Comparison of ENCODE assay signal across 22 cellular contexts in genomic region chr6:130129781-130130246, GRCh38.
DNase-seq lines count a peak whose midpoint lies in the region; ATAC-seq and TF ChIP-seq lines count a peak whose summit lies in the region.
"Had no signal": no experiment of that assay in that cellular context is flagged by ENCODE, and none has a peak within 500 bp of the region (broad histone marks: within the 10 kb centered on the region; RNA-seq: fewer than 3 reads in every experiment).

No MANE protein-coding gene starts in this region.

- no peak overlapping the region for H3K4me3 ChIP-seq in adipocyte (ENCODE audit: low read length)
- H3K4me3 ChIP-seq: A549, colonic mucosa, gastroesophageal sphincter, right atrium auricular region, tibial artery had no signal

- POLR2A ChIA-PET in RWPE1 (lab: Yijun Ruan, JAX; ENCODE audit: low non-redundant PET), result no interaction called here

- H3K27me3 ChIP-seq in adipocyte (replicated peaks; ENCODE audit: control insufficient read depth, insufficient read depth, low read length), result no peaks in the 10 kb centered on the region
- H3K27me3 ChIP-seq: colonic mucosa, gastroesophageal sphincter, right atrium auricular region, tibial artery had no signal

- no peaks in the 10 kb centered on the region for H3K27me3 Mint-ChIP-seq in activated naive CD4-positive, alpha-beta T cell treated with anti-CD3 and anti-CD28 coated beads, Interleukin-2, amount 50 U/mL, for 24 hours

- no peak overlapping the region for H3K4me3 Mint-ChIP-seq in activated naive CD4-positive, alpha-beta T cell treated with anti-CD3 and anti-CD28 coated beads, Interleukin-2, amount 50 U/mL, for 24 hours

- H3K9me3 Mint-ChIP-seq in activated naive CD4-positive, alpha-beta T cell treated with anti-CD3 and anti-CD28 coated beads, Interleukin-2, amount 50 U/mL, for 24 hours, result no peaks in the 10 kb centered on the region

- peaks cover 11% of the 10 kb centered on the region for H3K36me3 Mint-ChIP-seq in activated naive CD4-positive, alpha-beta T cell treated with anti-CD3 and anti-CD28 coated beads, Interleukin-2, amount 50 U/mL, for 24 hours

- DNase-seq in activated naive CD4-positive, alpha-beta T cell (lab: John Stamatoyannopoulos, UW), result no peak
- peak; percentile 64 for DNase-seq in adipocyte (ENCODE audit: low read depth)
- peak; percentile 52 for DNase-seq in glomerular endothelial cell (ENCODE audit: extremely low read depth, low read depth, low spot score)
- DNase-seq in NCI-H1436 (lab: John Stamatoyannopoulos, UW), result no peak
- no peak for DNase-seq in midbrain (lab: John Stamatoyannopoulos, UW)
- no peak for DNase-seq in RWPE1 (ENCODE audit: low spot score)
- DNase-seq: activated effector memory CD4-positive, alpha-beta T cell treated with Interleukin-2 at 50 U/mL for 16 hours; colonic mucosa; H7; NCI-H1048; NCI-H2107; NCI-H69; occipital lobe; stimulated activated naive CD4-positive, alpha-beta T cell; tibial artery had no signal

- H3K27ac ChIP-seq in RWPE1, result no peak overlapping the region
- H3K27ac ChIP-seq: A549, colonic mucosa, gastroesophageal sphincter, KMS-11, right atrium auricular region, tibial artery had no signal

- CTCF ChIA-PET in RWPE1 (lab: Yijun Ruan, JAX), result interaction anchor here (0.7 kb wide), 1 partner anchor 271 kb away, joined by 5 read pairs; no protein-coding TSS in a partner anchor

- H3K9me3 ChIP-seq in adipocyte (ENCODE audit: control insufficient read depth, low read length), result no peaks in the 10 kb centered on the region
- H3K9me3 ChIP-seq: A549, colonic mucosa, gastroesophageal sphincter, right atrium auricular region, tibial artery had no signal

- H3K9ac ChIP-seq in adipocyte (ENCODE audit: low read length), result no peak overlapping the region
- H3K9ac ChIP-seq: KMS-11 had no signal

- no peak for TF ChIP-seq CTCF in RWPE1 (conservative IDR thresholded peaks at IDR 0.05; ENCODE audit: low read depth)

- ATAC-seq in GM19324 (IDR thresholded peaks at IDR 0.05; ENCODE audit: low FRiP score, unreplicated experiment), result no peak
- ATAC-seq: A549, gastroesophageal sphincter, Right ventricle myocardium inferior had no signal

- no peaks in the 10 kb centered on the region for H3K4me1 ChIP-seq in adipocyte (ENCODE audit: control insufficient read depth, insufficient read depth, low read length)
- H3K4me1 ChIP-seq: A549, gastroesophageal sphincter, right atrium auricular region, tibial artery had no signal

- H3K36me3 ChIP-seq in adipocyte (ENCODE audit: control insufficient read depth, insufficient read depth, low read length, severe bottlenecking), result no peaks in the 10 kb centered on the region
- H3K36me3 ChIP-seq: colonic mucosa, gastroesophageal sphincter, right atrium auricular region had no signal

- peak overlapping the region; percentile 76 for H3K27ac Mint-ChIP-seq in activated naive CD4-positive, alpha-beta T cell treated with anti-CD3 and anti-CD28 coated beads, Interleukin-2, amount 50 U/mL, for 24 hours

- peaks cover 91% of the 10 kb centered on the region for H3K4me1 Mint-ChIP-seq in activated naive CD4-positive, alpha-beta T cell treated with anti-CD3 and anti-CD28 coated beads, Interleukin-2, amount 50 U/mL, for 24 hours

Comparison
In these comparisons a context has a peak if more than half of its experiments do, and no peak if none do; other contexts are left out.
1. DNase-seq: peak in adipocyte (single experiment) and glomerular endothelial cell (single experiment); none in activated naive CD4-positive, alpha-beta T cell (0 of 4), NCI-H1436 (single experiment), midbrain (single experiment) and RWPE1 (single experiment).